In the genomic region with DNA sequence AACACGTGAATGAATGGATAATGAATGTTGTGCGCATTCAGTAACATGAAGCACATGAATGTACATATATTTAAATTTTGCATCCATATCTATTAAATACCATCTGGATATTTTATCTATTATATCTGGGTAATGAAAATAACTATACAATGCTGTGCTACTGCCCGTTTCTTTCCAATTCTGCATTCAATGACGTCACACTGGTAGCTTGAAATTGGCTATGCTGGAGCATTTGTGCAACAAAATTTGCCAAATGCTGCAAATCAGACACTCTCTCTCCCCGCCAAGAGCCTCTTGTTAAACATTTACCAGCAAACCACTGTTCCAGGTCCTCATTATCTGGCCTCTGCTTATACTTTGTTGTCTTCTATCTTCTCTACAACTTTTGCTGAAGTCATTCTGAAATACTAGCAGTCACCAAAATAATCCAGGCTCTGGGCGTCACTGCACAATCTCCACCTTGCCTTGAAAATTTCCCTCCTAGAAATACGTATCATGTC, we compare ENCODE assay signal across 18 cellular contexts.
A peak's percentile ranks its signal among the peaks of the same experiment; 100 is the strongest.
DNase-seq lines count a peak whose midpoint lies in the region; ATAC-seq, FAIRE-seq and TF ChIP-seq lines count a peak whose summit lies in the region.
"Had no signal": no experiment of that assay in that cellular context is flagged by ENCODE, and none has a peak within 500 bp of the region (broad histone marks: within the 10 kb centered on the region; RNA-seq: fewer than 3 reads in every experiment).

No MANE protein-coding gene starts in this region.

- peak overlapping the region in 1 of 10 experiments; percentile 17; a peak in 1 of 20 replicates for H3K4me3 ChIP-seq in BLaER1 treated with 17β-estradiol and CSF1 and Interleukin-3, amounts not matched to agents 10 nM and 100 nM
- H3K4me3 ChIP-seq in astrocyte (ENCODE audit: insufficient read depth, low read depth, low read length) (no peak overlapping the region), BE2C (ENCODE audit: low read depth, low read length) (no peak overlapping the region), coronary artery (no peak overlapping the region)

- peaks cover 15 to 44% (median 32%) of the 10 kb centered on the region in 10 experiments for H3K4me1 ChIP-seq in BLaER1 treated with 17β-estradiol and CSF1 and Interleukin-3, amounts not matched to agents 10 nM and 100 nM
- H3K4me1 ChIP-seq in astrocyte (ENCODE audit: insufficient read depth, low read length): no peaks in the 10 kb centered on the region
- H3K4me1 ChIP-seq in BE2C: no peaks in the 10 kb centered on the region

- H3K27ac Mint-ChIP-seq in astrocyte (ENCODE audit: unreplicated experiment): no peak overlapping the region
- H3K27ac Mint-ChIP-seq: CD4-positive, CD25-positive, alpha-beta regulatory T cell; CD8-positive, alpha-beta memory T cell had no signal

- H3K36me3 Mint-ChIP-seq in astrocyte (ENCODE audit: low read depth, unreplicated experiment): no peaks in the 10 kb centered on the region
- H3K36me3 Mint-ChIP-seq: CD4-positive, CD25-positive, alpha-beta regulatory T cell; CD8-positive, alpha-beta memory T cell had no signal

- no peaks in the 10 kb centered on the region for H4K20me1 ChIP-seq in BLaER1 treated with 17β-estradiol and CSF1 and Interleukin-3, amounts not matched to agents 10 nM and 100 nM
- H4K20me1 ChIP-seq in astrocyte (ENCODE audit: insufficient read depth, low read length): no peaks in the 10 kb centered on the region

- H3K4me3 Mint-ChIP-seq in astrocyte (ENCODE audit: unreplicated experiment): no peak overlapping the region
- H3K4me3 Mint-ChIP-seq: CD4-positive, CD25-positive, alpha-beta regulatory T cell; CD8-positive, alpha-beta memory T cell had no signal

- no peaks in the 10 kb centered on the region for H3K27me3 Mint-ChIP-seq in astrocyte (ENCODE audit: low read depth, unreplicated experiment)
- H3K27me3 Mint-ChIP-seq: CD4-positive, CD25-positive, alpha-beta regulatory T cell had no signal

- H3K27ac ChIP-seq in BLaER1 treated with 17β-estradiol and CSF1 and Interleukin-3, amounts not matched to agents 10 nM and 100 nM: peak overlapping the region in 5 of 11 experiments; percentile 68 to 89 (median 84); a peak in 10 of 22 replicates
- H3K27ac ChIP-seq in astrocyte (ENCODE audit: low read depth, low read length) (no peak overlapping the region), coronary artery (no peak overlapping the region)

- H3K36me3 ChIP-seq in BLaER1 treated with 17β-estradiol and CSF1 and Interleukin-3, amounts not matched to agents 10 nM and 100 nM: 0 out of 22 replicates have a peak, but pooled peaks cover 0 to 8% (median 0%) of the 10 kb centered on the region in 11 experiments
- no peaks in the 10 kb centered on the region for H3K36me3 ChIP-seq in astrocyte (ENCODE audit: insufficient read depth, low read length)
- H3K36me3 ChIP-seq in BE2C: no peaks in the 10 kb centered on the region

- H3K9ac ChIP-seq in BLaER1 treated with 17β-estradiol and CSF1 and Interleukin-3, amounts not matched to agents 10 nM and 100 nM: no peak overlapping the region
- no peak overlapping the region for H3K9ac ChIP-seq in astrocyte (ENCODE audit: low read length)

- peak; percentile 80 for FAIRE-seq in astrocyte (lab: Jason Lieb, UNC)
- FAIRE-seq: A204.1 had no signal

- H3K27me3 ChIP-seq in BLaER1 treated with 17β-estradiol and CSF1 and Interleukin-3, amounts not matched to agents 10 nM and 100 nM: no peaks in the 10 kb centered on the region
- H3K27me3 ChIP-seq in astrocyte (ENCODE audit: insufficient read depth, low read length) (no peaks in the 10 kb centered on the region), BE2C (no peaks in the 10 kb centered on the region)

- no peak overlapping the region for H2AFZ ChIP-seq in astrocyte (ENCODE audit: low read depth, low read length)

- no peaks in the 10 kb centered on the region for H3K9me3 Mint-ChIP-seq in astrocyte (ENCODE audit: unreplicated experiment)

- H3K79me2 ChIP-seq in astrocyte (ENCODE audit: insufficient read depth, low read length): no peaks in the 10 kb centered on the region

- DNase-seq in astrocyte (ENCODE audit: low read depth): no peak
- peak; percentile 49 for DNase-seq in left lobe of liver (ENCODE audit: low spot score)
- no peak for DNase-seq in activated CD4-positive, alpha-beta T cell treated with anti-CD3 and anti-CD28 coated beads, Interleukin-2, amount 50 U/mL, for 1 hour
- no peak for DNase-seq in BE2C
- no peak for DNase-seq in coronary artery (ENCODE audit: low spot score)
- DNase-seq: AML-193; CD4-positive, CD25-positive, alpha-beta regulatory T cell; CD8-positive, alpha-beta memory T cell; COR-L47; DMS 273 treated with DMSO at 0.1 percent for 48 hours; DMS79; GF-D8; GOT3; H7; KG1 had no signal

- H3K4me1 Mint-ChIP-seq in astrocyte (ENCODE audit: low read depth, unreplicated experiment): no peaks in the 10 kb centered on the region
- H3K4me1 Mint-ChIP-seq: CD4-positive, CD25-positive, alpha-beta regulatory T cell; CD8-positive, alpha-beta memory T cell had no signal

- H3K4me2 ChIP-seq in BLaER1 treated with 17β-estradiol and CSF1 and Interleukin-3, amounts not matched to agents 10 nM and 100 nM: peak overlapping the region in 8 of 11 experiments; percentile 2 to 84 (median 72); a peak in 13 of 22 replicates
- H3K4me2 ChIP-seq in astrocyte (ENCODE audit: low read length): no peak overlapping the region

- TF ChIP-seq CTCF in astrocyte (IDR thresholded peaks at IDR 0.05; ENCODE audit: insufficient read depth, low read depth, low read length): no peak
- TF ChIP-seq CTCF in BE2C (IDR thresholded peaks at IDR 0.05; ENCODE audit: low read depth, low read length): no peak
- TF ChIP-seq CTCF in coronary artery (IDR thresholded peaks at IDR 0.05): no peak

- H3K9me3 ChIP-seq in BLaER1 treated with 17β-estradiol and CSF1 and Interleukin-3, amounts not matched to agents 10 nM and 100 nM (replicated peaks in 1 of 11): peaks cover 24 to 66% (median 38%) of the 10 kb centered on the region in 11 experiments
- H3K9me3 ChIP-seq in astrocyte (ENCODE audit: insufficient read depth, low read depth, low read length): no peaks in the 10 kb centered on the region
- H3K9me3 ChIP-seq in BE2C: no peaks in the 10 kb centered on the region

- ATAC-seq in left lobe of liver: peak; percentile 94
- ATAC-seq: HCT116 had no signal
